In genomic region chr15:25439456-25439836, GRCh38 we compare ENCODE assay signal across 8 cellular contexts. TPM values are rescaled to one million over a fixed set of nuclear protein-coding genes. Genes with fewer than 3 reads are reported as not detected.
DNase-seq lines count a peak whose midpoint lies in the region; ATAC-seq and TF ChIP-seq lines count a peak whose summit lies in the region.

No MANE protein-coding gene starts in this region.

- H3K36me3 Mint-ChIP-seq in activated naive CD8-positive, alpha-beta T cell treated with anti-CD3 and anti-CD28 coated beads for 36 hours = peaks cover 29% of the 10 kb centered on the region

- H3K27ac Mint-ChIP-seq in activated naive CD8-positive, alpha-beta T cell treated with anti-CD3 and anti-CD28 coated beads for 36 hours = peak overlapping the region; percentile 93

- H3K9ac ChIP-seq in skeletal muscle tissue (ENCODE audit: low read depth in 1 of 3, low read length in 3 of 3) = peak overlapping the region; percentile 92 to 96 (median 94)

- peak overlapping the region; percentile 89 for H3K4me3 ChIP-seq in skeletal muscle tissue (ENCODE audit: low read length in 3 of 3)

- H3K36me3 ChIP-seq in skeletal muscle tissue (ENCODE audit: control insufficient read depth in 3 of 3, insufficient read depth in 3 of 3, low read length in 3 of 3) = no peaks in the 10 kb centered on the region

- no peak for TF ChIP-seq CTCF in C4-2B (conservative IDR thresholded peaks at IDR 0.05)

- no peak for DNase-seq in activated naive CD8-positive, alpha-beta T cell treated with anti-CD3 and anti-CD28 coated beads for 36 hours
- DNase-seq in hepatic stellate cell (ENCODE audit: low spot score) (peak; percentile 3), NCI-H1694 (lab: John Stamatoyannopoulos, UW) (no peak), putamen (ENCODE audit: low spot score) (no peak)

- H3K27ac ChIP-seq in C4-2B (peak overlapping the region; percentile 100), skeletal muscle tissue (ENCODE audit: low read depth, low read length) (peak overlapping the region; percentile 98)

- no peaks in the 10 kb centered on the region for H3K27me3 Mint-ChIP-seq in activated naive CD8-positive, alpha-beta T cell treated with anti-CD3 and anti-CD28 coated beads for 36 hours

- H3K27me3 ChIP-seq in skeletal muscle tissue (ENCODE audit: control insufficient read depth in 3 of 3, insufficient read depth in 3 of 3, low read length in 3 of 3) = no peaks in the 10 kb centered on the region

- H3K9me3 Mint-ChIP-seq in activated naive CD8-positive, alpha-beta T cell treated with anti-CD3 and anti-CD28 coated beads for 36 hours = peaks cover 2% of the 10 kb centered on the region

- H3K4me1 ChIP-seq in skeletal muscle tissue (ENCODE audit: control insufficient read depth in 3 of 3, insufficient read depth in 3 of 3, low read length in 3 of 3) = peaks cover 3 to 23% (median 15%) of the 10 kb centered on the region in 3 donors

- ATAC-seq in GM19023 (IDR thresholded peaks at IDR 0.05; ENCODE audit: unreplicated experiment) = peak; percentile 8
- ATAC-seq in HG03469 (IDR thresholded peaks at IDR 0.05; ENCODE audit: unreplicated experiment) = peak; percentile 6

- peaks cover 26% of the 10 kb centered on the region for H3K4me1 Mint-ChIP-seq in activated naive CD8-positive, alpha-beta T cell treated with anti-CD3 and anti-CD28 coated beads for 36 hours

- H3K4me3 Mint-ChIP-seq in activated naive CD8-positive, alpha-beta T cell treated with anti-CD3 and anti-CD28 coated beads for 36 hours = peak overlapping the region; percentile 85

- no peaks in the 10 kb centered on the region for H3K9me3 ChIP-seq in skeletal muscle tissue (ENCODE audit: control insufficient read depth in 3 of 3, low read length in 3 of 3)

RNA-seq across cellular contexts. Expression of gene UBE3A, which starts 0.6 kb away (rescaled TPM):
- 100 to 1,000 TPM; 122 to 125 TPM for total RNA-seq in activated naive CD8-positive, alpha-beta T cell treated with anti-CD3 and anti-CD28 coated beads for 36 hours
- 218 TPM for total RNA-seq in skeletal muscle tissue
